In the genomic region with DNA sequence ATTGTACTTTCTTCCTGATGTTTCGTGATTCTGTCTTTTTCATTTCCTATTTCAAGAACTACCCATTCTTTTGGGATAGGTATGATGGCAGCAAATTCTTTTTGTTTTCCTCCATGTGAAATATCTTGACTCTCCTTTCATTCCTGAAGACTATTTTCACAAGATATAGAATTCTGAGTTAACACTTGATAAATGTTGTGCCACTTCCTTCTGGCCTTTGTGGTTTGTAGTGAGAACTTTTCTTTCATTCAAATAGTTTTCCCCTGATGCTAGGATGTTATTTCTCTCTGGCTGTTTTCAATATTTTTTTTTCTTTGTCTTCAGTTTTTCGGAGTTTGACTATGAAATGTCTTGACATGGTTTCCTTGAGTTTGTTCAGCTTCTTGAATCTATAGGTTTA, we compare ENCODE assay signal across 19 cellular contexts. TPM values are rescaled to one million over a fixed set of nuclear protein-coding genes. Genes with fewer than 3 reads are reported as not detected.
A peak's percentile ranks its signal among the peaks of the same experiment; 100 is the strongest.
DNase-seq lines count a peak whose midpoint lies in the region; ATAC-seq, FAIRE-seq and TF ChIP-seq lines count a peak whose summit lies in the region.
"Had no signal": no experiment of that assay in that cellular context is flagged by ENCODE, and none has a peak within 500 bp of the region (broad histone marks: within the 10 kb centered on the region; RNA-seq: fewer than 3 reads in every experiment).

No MANE protein-coding gene starts in this region.

- no peaks in the 10 kb centered on the region for H3K9me3 Mint-ChIP-seq in natural killer cell
- H3K9me3 Mint-ChIP-seq: CD4-positive, CD25-positive, alpha-beta regulatory T cell; CD8-positive, alpha-beta memory T cell had no signal

- FAIRE-seq in H54 (lab: Jason Lieb, UNC) = peak; percentile 70
- FAIRE-seq: GM12878, GM19239 had no signal

- no peak for ATAC-seq in natural killer cell
- ATAC-seq in GM18870 (IDR thresholded peaks at IDR 0.05; ENCODE audit: unreplicated experiment) = no peak
- ATAC-seq in HG02970 (IDR thresholded peaks at IDR 0.05; ENCODE audit: low FRiP score, unreplicated experiment) = no peak
- ATAC-seq: GM12878 had no signal

- no peaks in the 10 kb centered on the region for H3K36me3 Mint-ChIP-seq in natural killer cell
- H3K36me3 Mint-ChIP-seq: CD4-positive, CD25-positive, alpha-beta regulatory T cell had no signal

- H3K27me3 Mint-ChIP-seq in natural killer cell (ENCODE audit: low read depth in 2 of 2) = peaks cover 5 to 42% of the 10 kb centered on the region in 2 donors

- peak overlapping the region; percentile 3 for H3K4me3 Mint-ChIP-seq in natural killer cell
- H3K4me3 Mint-ChIP-seq: CD4-positive, CD25-positive, alpha-beta regulatory T cell; CD8-positive, alpha-beta memory T cell had no signal

- peaks cover 12 to 16% of the 10 kb centered on the region in 2 donors for H3K4me1 Mint-ChIP-seq in natural killer cell

- intact Hi-C loops in natural killer cell (cut with micrococcal nuclease) = no loop called here

- no peak overlapping the region for H3K27ac Mint-ChIP-seq in natural killer cell
- H3K27ac Mint-ChIP-seq: CD4-positive, CD25-positive, alpha-beta regulatory T cell had no signal

- DNase-seq in H54 (ENCODE audit: insufficient read length, low spot score) = no peak
- peak; percentile 33 for DNase-seq in NCI-H226
- peak; percentile 28 for DNase-seq in astrocyte of the hippocampus (ENCODE audit: low read depth, low spot score)
- DNase-seq in natural killer cell = no peak
- DNase-seq in activated gamma-delta T cell treated with Interleukin-2 at 50 U/mL for 16 hours = no peak
- DNase-seq: BE2C; C1 segment of cervical spinal cord; CD4-positive, CD25-positive, alpha-beta regulatory T cell; CD8-positive, alpha-beta memory T cell; COR-L47; DMS 273 treated with DMSO at 0.1 percent for 48 hours; DMS53; DND-41; EL; HCEC 1CT had no signal

- no peak for TF ChIP-seq POLR2A in H54 (IDR thresholded peaks at IDR 0.05; ENCODE audit: low read depth, low read length)

- TF ChIP-seq CTCF in natural killer cell (IDR thresholded peaks at IDR 0.05) = no peak

RNA-seq across cellular contexts. Expression of gene TUBGCP3, which starts 8.3 kb away (rescaled TPM):
- total RNA-seq in natural killer cell = 10 to 100 TPM; 43.0 to 57.9 (median 53.6) TPM

Comparison
In these comparisons a context has a peak if more than half of its experiments do, and no peak if none do; other contexts are left out.
1. DNase-seq: peak in NCI-H226 (single experiment) and astrocyte of the hippocampus (single experiment); none in H54 (single experiment), natural killer cell (single experiment) and activated gamma-delta T cell treated with Interleukin-2 at 50 U/mL for 16 hours (single experiment).